Comparison of ENCODE assay signal across 1 cellular context in the genomic region with DNA sequence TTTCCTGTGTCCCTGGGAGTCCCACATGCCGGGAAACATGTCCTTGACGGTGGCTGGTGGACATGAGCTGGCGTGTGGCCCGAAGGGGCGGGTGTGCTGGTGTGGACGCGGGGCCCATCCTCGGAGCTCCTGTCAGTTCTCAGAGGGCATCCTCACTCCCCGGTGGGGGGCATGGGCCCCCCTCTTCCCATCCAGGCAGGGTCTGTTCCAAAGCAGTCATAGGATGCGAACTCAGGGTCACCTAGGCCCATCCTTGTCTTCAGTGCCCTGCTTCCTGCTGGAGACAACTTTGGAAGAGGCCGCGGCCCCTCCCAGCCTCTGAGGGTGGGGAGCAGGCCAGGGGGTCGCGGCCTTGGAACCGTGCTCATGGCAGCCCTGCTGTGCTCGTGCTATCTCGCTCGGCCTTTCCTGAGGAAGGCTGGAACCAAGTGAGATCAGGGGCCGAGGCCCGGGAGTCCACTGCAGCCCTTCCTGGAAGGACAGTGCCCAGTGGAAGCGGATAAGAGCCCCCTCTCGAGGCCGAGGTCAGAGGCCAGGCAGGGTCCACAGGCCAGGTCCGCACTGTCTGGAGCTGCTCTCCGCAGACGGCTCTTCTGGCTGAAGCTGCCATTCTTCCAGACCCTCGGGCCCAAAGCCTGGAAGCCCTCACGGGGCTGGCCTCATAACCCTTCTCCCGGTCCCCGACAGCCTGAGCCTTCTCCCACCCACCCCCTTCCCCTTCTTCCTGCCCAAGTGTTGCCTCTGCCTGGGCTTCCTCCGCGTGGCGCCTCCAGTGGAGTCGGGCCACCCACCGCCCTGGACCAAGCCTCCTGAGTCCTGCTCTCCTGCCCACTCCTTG.
A peak's percentile ranks its signal among the peaks of the same experiment; 100 is the strongest.
TF ChIP-seq lines count a peak whose summit lies in the region.

No MANE protein-coding gene starts in this region.

TF ChIP-seq in HepG2, 621 proteins besides CTCF, POLR2A, EP300 and RAD21:
- TF ChIP-seq ZNF687 (CRISPR knock-in tag; IDR thresholded peaks at IDR 0.05) (peak; percentile 20; the same call in 1 of the 2 replicates), ZBTB38 (CRISPR knock-in tag; IDR thresholded peaks at IDR 0.05) (peak; percentile 38; the same call in 1 of the 2 replicates), ZNF441 (CRISPR knock-in tag; IDR thresholded peaks at IDR 0.05; ENCODE audit: borderline replicate concordance) (no peak), AGO2 (optimal IDR thresholded peaks at IDR 0.05; ENCODE audit: low read depth, low read length) (peak; percentile 14), ZNF136 (CRISPR knock-in tag; IDR thresholded peaks at IDR 0.05; ENCODE audit: low read depth) (no peak)
